In the genomic region with DNA sequence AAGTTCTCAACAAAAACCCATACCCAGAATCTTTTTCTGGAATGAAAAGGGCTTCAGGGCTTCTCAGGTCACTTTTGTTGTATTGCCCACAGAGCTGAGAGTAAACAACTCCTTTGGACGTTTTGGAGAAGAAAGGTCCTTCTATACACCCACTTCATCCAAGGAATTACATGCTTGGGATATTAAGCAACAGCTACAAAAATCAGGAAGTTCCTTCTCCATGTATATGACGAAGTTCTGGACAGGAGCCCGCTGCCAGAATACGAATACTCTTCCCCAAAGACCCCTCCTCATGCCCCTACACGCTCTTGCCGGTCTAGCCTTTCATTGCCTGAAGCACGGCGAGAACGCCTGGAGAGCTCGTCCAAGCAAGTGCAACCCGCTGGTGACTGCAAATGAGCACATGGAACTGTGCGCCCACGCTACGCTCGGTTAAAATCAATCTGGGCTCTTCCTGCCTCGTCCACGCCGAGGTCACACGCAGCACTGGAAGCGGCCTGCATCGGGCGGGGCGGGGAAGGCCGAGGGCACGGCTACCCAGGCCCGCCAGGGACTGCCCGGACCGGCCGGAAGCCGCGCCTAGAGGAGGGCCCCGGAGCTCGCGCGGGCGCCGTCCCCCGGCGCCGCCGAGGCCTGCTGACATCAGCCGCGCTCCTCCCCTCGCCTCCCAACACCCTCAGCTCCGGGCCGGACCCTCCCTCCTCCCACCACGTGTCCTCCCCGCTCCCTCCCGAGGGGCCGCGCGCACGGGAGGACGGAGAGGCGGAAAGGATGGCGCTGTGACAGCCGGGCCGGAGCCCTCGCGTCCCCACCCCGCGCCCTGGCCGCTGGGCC, we compare ENCODE assay signal across 8 cellular contexts. TPM values are rescaled to one million over a fixed set of nuclear protein-coding genes. Genes with fewer than 3 reads are reported as not detected.
DNase-seq lines count a peak whose midpoint lies in the region; ATAC-seq and TF ChIP-seq lines count a peak whose summit lies in the region.

Gene POGK, plus strand, starts transcription at position 710 of the 834 bp plus-strand sequence. CDS start 1,482 bp downstream, outside the sequence.

- H3K27me3 ChIP-seq in osteoblast (ENCODE audit: insufficient read depth, low read length) (peaks cover 1% of the 10 kb centered on the region), testis (no peaks in the 10 kb centered on the region)

- H3K79me2 ChIP-seq in osteoblast (ENCODE audit: insufficient read depth, low read length) = peaks cover 27% of the 10 kb centered on the region

- H3K9me3 Mint-ChIP-seq in activated naive CD8-positive, alpha-beta T cell (ENCODE audit: low read depth) = no peaks in the 10 kb centered on the region

- peak; percentile 97 for DNase-seq in GM10266 (ENCODE audit: extremely low spot score)
- DNase-seq in NCI-H1092 (lab: John Stamatoyannopoulos, UW) = peak; percentile 84
- peak; percentile 95 for DNase-seq in SKM-1 treated with dmso at 0.1 percent for 144 hours (lab: John Stamatoyannopoulos, UW; ENCODE audit: unreplicated experiment)
- DNase-seq in glomerular visceral epithelial cell (ENCODE audit: extremely low spot score) = peak; percentile 93
- DNase-seq in osteoblast (ENCODE audit: insufficient read length, low spot score, missing footprints) = peak; percentile 99
- DNase-seq in testis = peak; percentile 92

- TF ChIP-seq CTCF in GM10266 (IDR thresholded peaks at IDR 0.05; ENCODE audit: control insufficient read depth, insufficient read depth, low read depth, missing control alignments) (no peak), osteoblast (IDR thresholded peaks at IDR 0.05; ENCODE audit: extremely low read depth, low read depth, low read length) (no peak), testis (IDR thresholded peaks at IDR 0.05) (no peak)

- H4K20me1 ChIP-seq in osteoblast (ENCODE audit: insufficient read depth, low read length) = peaks cover 17% of the 10 kb centered on the region

- H3K36me3 ChIP-seq in osteoblast (ENCODE audit: insufficient read depth, low read length) (peaks cover 26% of the 10 kb centered on the region), testis (ENCODE audit: low read depth, missing control alignments) (no peaks in the 10 kb centered on the region)

- H3K36me3 Mint-ChIP-seq in activated naive CD8-positive, alpha-beta T cell = peaks cover 2% of the 10 kb centered on the region

- H3K4me1 ChIP-seq in osteoblast (ENCODE audit: insufficient read depth, low read length) = peaks cover 32% of the 10 kb centered on the region
- peaks cover 27% of the 10 kb centered on the region for H3K4me1 ChIP-seq in testis

- H3K9me3 ChIP-seq in osteoblast (ENCODE audit: low read depth, low read length) (no peaks in the 10 kb centered on the region), testis (no peaks in the 10 kb centered on the region)

- H3K27ac Mint-ChIP-seq in activated naive CD8-positive, alpha-beta T cell = peak within 1 kb of the TSS; percentile 99

- peak within 1 kb of the TSS; percentile 77 for H3K4me3 ChIP-seq in osteoblast (ENCODE audit: insufficient read depth, low read length)
- peak within 1 kb of the TSS; percentile 66 to 75 for H3K4me3 ChIP-seq in testis

- ATAC-seq in HG02610 (IDR thresholded peaks at IDR 0.05; ENCODE audit: unreplicated experiment) = peak; percentile 98

- H3K4me2 ChIP-seq in osteoblast (ENCODE audit: insufficient read depth, low read length) = peak within 1 kb of the TSS; percentile 93

- no peak for TF ChIP-seq POLR2A in testis (IDR thresholded peaks at IDR 0.05)

- H3K27me3 Mint-ChIP-seq in activated naive CD8-positive, alpha-beta T cell = no peaks in the 10 kb centered on the region

- peak within 1 kb of the TSS; percentile 94 for H2AFZ ChIP-seq in osteoblast (ENCODE audit: low read length)

- 0 to 3% methylated on average over 20 to 36 of the region's 63 CpGs for WGBS in testis, 2 donors

- H3K4me1 Mint-ChIP-seq in activated naive CD8-positive, alpha-beta T cell (ENCODE audit: low read depth) = peaks cover 41% of the 10 kb centered on the region

- intact Hi-C loops in testis (cut with DNase I; ENCODE audit: low total_unique reads) = no loop called here

- peak within 1 kb of the TSS; percentile 95 for H3K4me3 Mint-ChIP-seq in activated naive CD8-positive, alpha-beta T cell

- H3K27ac ChIP-seq in osteoblast (ENCODE audit: low read depth, low read length) = peak within 1 kb of the TSS; percentile 74
- H3K27ac ChIP-seq in testis = peak within 1 kb of the TSS; percentile 79 to 81

RNA-seq across cellular contexts. Expression of gene POGK, which starts in this region (rescaled TPM):
- total RNA-seq in osteoblast (30.0 and 30.1 TPM in 2 replicates), testis (10 to 100 TPM; 29.2 to 29.4 TPM)
- polyA plus RNA-seq in testis (ENCODE audit: insufficient read depth, low read depth, low replicate concordance) = 14.3 TPM

Comparison
In these comparisons a context has a peak if more than half of its experiments do, and no peak if none do; other contexts are left out.
1. Peak in every context shown above with its lines: DNase-seq, ATAC-seq, H3K4me3 ChIP-seq and H3K27ac ChIP-seq.